ENCODE assay signal across 9 cellular contexts in the genomic region with DNA sequence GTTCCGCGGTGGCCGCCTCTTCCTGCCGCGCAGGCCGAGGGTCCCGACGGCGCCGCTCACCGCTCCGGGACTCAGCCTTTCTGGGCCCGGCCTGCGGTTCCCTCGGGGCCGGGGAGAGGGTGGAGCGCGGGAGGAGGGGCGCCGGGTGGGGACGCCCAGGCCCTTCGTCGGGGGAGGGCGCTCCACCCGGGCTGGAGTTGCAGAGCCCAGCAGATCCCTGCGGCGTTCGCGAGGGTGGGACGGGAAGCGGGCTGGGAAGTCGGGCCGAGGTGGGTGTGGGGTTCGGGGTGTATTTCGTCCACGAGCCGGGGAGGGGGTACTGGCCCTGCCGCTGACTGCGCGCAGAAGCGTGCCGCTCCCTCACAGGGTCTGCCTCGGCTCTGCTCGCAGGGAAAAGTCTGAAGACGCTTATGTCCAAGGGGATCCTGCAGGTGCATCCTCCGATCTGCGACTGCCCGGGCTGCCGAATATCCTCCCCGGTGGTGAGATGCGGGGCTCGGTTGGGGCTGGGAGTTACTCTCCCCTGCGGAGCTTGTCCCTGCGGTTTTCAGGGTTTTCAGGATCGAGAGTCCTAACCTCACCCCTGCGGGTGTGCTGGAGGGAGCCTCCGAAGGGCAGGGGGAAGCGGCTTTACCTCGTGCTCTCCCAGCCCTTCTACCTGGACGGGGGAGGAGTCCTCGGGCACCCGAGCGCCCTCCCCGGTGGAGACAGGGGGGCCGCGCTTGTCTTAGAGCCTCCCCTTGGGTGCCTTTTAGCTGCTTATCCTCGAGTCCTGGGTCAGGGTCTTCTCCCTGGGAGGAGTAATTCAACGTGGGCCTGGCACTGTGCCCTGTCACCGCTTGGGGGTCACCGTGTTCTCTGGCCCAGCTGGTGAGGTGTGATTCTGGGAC. TPM values are rescaled to one million over a fixed set of nuclear protein-coding genes. Genes with fewer than 3 reads are reported as not detected.
A peak's percentile ranks its signal among the peaks of the same experiment; 100 is the strongest.
DNase-seq lines count a peak whose midpoint lies in the region; ATAC-seq and TF ChIP-seq lines count a peak whose summit lies in the region.
"Had no signal": no experiment of that assay in that cellular context is flagged by ENCODE, and none has a peak within 500 bp of the region (broad histone marks: within the 10 kb centered on the region; RNA-seq: fewer than 3 reads in every experiment).

No MANE protein-coding gene starts in this region.

- DNase-seq in AG09319 (ENCODE audit: extremely low read depth, low read depth): no peak
- peak; percentile 68 for DNase-seq in astrocyte of the hippocampus (ENCODE audit: low read depth, low spot score)
- no peak for DNase-seq in mesendoderm
- DNase-seq in NK-92 (lab: John Stamatoyannopoulos, UW; ENCODE audit: unreplicated experiment): no peak
- no peak for DNase-seq in cortex of kidney (lab: John Stamatoyannopoulos, UW)
- DNase-seq in stimulated activated CD4-positive, alpha-beta T cell treated with anti-CD3 and anti-CD28 coated beads, Interleukin-1b, Interleukin-23, amount 100 ng/mL, for 48 hours: no peak

- H3K9ac ChIP-seq in mesendoderm (ENCODE audit: low read length): peak overlapping the region; percentile 68

- H3K27ac ChIP-seq in HEK293 (ENCODE audit: extremely low read depth, low read depth, low read length) (peak overlapping the region; percentile 99), mesendoderm (ENCODE audit: low read depth, low read length) (no peak overlapping the region)
- H3K27ac ChIP-seq: skin epidermis had no signal

- TF ChIP-seq CTCF in AG09319 (IDR thresholded peaks at IDR 0.05; ENCODE audit: low read depth, low read length) (peak; percentile 10; the same call in 1 of the 2 replicates), HEK293 (tag by site-specific recombination; IDR thresholded peaks at IDR 0.05) (peak; percentile 89)

- WGBS in mesendoderm (ENCODE audit: extremely low coverage, insufficient coverage, low lambda C conversion rate): no CpG with 5 or more reads among the region's 70 CpGs

- no peak overlapping the region for H2BK120ac ChIP-seq in mesendoderm (ENCODE audit: low read depth, low read length)

- H2BK15ac ChIP-seq in mesendoderm (replicated peaks; ENCODE audit: low read depth): no peak overlapping the region

- no peak overlapping the region for H2AK5ac ChIP-seq in mesendoderm (ENCODE audit: low read length)

- CTCF ChIA-PET in HEK293 (lab: Yijun Ruan, JAX): interaction anchor here (0.6 to 1.7 kb wide), 7 partner anchors 12 to 138 kb away, joined by 3 to 8 read pairs (median 5); no protein-coding TSS in a partner anchor

- peaks cover 11% of the 10 kb centered on the region for H3K79me1 ChIP-seq in mesendoderm (ENCODE audit: low read length)

- H3K23ac ChIP-seq in mesendoderm (ENCODE audit: low read length): no peak overlapping the region

- H3K27me3 ChIP-seq in mesendoderm (ENCODE audit: insufficient read depth, low read length, poor library complexity): peaks cover 7% of the 10 kb centered on the region

- H3K4me3 ChIP-seq in HEK293 (ENCODE audit: low read depth, low read length) (peak overlapping the region; percentile 57), mesendoderm (ENCODE audit: low read length) (peak overlapping the region; percentile 55)

- ATAC-seq in HG02840 (IDR thresholded peaks at IDR 0.05; ENCODE audit: low FRiP score, unreplicated experiment): no peak

- peak overlapping the region; percentile 75 for H3K4ac ChIP-seq in mesendoderm (ENCODE audit: low read depth, low read length)

- H4K5ac ChIP-seq in mesendoderm (ENCODE audit: low read length): no peak overlapping the region

- H4K8ac ChIP-seq in mesendoderm (ENCODE audit: low read depth, low read length): no peak overlapping the region

- H3K36me3 ChIP-seq in HEK293 (ENCODE audit: control insufficient read depth in 2 of 2, insufficient read depth in 1 of 2, low read length in 2 of 2): peaks cover 0 to 68% of the 10 kb centered on the region in 2 experiments; a peak in 1 of 3 replicates
- peaks cover 3% of the 10 kb centered on the region for H3K36me3 ChIP-seq in mesendoderm (ENCODE audit: control insufficient read depth, insufficient read depth, low read length)

- POLR2A ChIA-PET in HEK293 (lab: Yijun Ruan, JAX): interaction anchor here (1.0 to 1.8 kb wide), 4 partner anchors 9 to 30 kb away, joined by 3 to 7 read pairs (median 3); no protein-coding TSS in a partner anchor

- H3K18ac ChIP-seq in mesendoderm (ENCODE audit: low read length): no peak overlapping the region

- no peak overlapping the region for H2BK5ac ChIP-seq in mesendoderm (ENCODE audit: low read length)

- H3K79me2 ChIP-seq in mesendoderm (ENCODE audit: control insufficient read depth, insufficient read depth, low read length): no peaks in the 10 kb centered on the region

- peak overlapping the region; percentile 73 for H3K4me2 ChIP-seq in mesendoderm (ENCODE audit: low read length)

- H3K56ac ChIP-seq in mesendoderm (ENCODE audit: low read length): peak overlapping the region; percentile 87

- no peaks in the 10 kb centered on the region for H3K9me3 ChIP-seq in HEK293 (ENCODE audit: control insufficient read depth, insufficient read depth, low read depth, low read length)

- peaks cover 5% of the 10 kb centered on the region for H3K4me1 ChIP-seq in HEK293 (ENCODE audit: control insufficient read depth, insufficient read depth, low read length)
- H3K4me1 ChIP-seq in mesendoderm (ENCODE audit: control insufficient read depth, low read depth, low read length): peaks cover 8% of the 10 kb centered on the region

TF ChIP-seq in HEK293, 187 proteins besides CTCF, POLR2A, EP300 and RAD21 (continues in another document):
- TF ChIP-seq ZNF18 (tag by site-specific recombination; IDR thresholded peaks at IDR 0.05): no peak
- TF ChIP-seq, protein P1, sequence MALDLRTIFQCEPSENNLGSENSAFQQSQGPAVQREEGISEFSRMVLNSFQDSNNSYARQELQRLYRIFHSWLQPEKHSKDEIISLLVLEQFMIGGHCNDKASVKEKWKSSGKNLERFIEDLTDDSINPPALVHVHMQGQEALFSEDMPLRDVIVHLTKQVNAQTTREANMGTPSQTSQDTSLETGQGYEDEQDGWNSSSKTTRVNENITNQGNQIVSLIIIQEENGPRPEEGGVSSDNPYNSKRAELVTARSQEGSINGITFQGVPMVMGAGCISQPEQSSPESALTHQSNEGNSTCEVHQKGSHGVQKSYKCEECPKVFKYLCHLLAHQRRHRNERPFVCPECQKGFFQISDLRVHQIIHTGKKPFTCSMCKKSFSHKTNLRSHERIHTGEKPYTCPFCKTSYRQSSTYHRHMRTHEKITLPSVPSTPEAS (tag by site-specific recombination; IDR thresholded peaks at IDR 0.05): no peak
- no peak for TF ChIP-seq ZNF10 (tag by site-specific recombination; IDR thresholded peaks at IDR 0.05)
- TF ChIP-seq, protein P2, sequence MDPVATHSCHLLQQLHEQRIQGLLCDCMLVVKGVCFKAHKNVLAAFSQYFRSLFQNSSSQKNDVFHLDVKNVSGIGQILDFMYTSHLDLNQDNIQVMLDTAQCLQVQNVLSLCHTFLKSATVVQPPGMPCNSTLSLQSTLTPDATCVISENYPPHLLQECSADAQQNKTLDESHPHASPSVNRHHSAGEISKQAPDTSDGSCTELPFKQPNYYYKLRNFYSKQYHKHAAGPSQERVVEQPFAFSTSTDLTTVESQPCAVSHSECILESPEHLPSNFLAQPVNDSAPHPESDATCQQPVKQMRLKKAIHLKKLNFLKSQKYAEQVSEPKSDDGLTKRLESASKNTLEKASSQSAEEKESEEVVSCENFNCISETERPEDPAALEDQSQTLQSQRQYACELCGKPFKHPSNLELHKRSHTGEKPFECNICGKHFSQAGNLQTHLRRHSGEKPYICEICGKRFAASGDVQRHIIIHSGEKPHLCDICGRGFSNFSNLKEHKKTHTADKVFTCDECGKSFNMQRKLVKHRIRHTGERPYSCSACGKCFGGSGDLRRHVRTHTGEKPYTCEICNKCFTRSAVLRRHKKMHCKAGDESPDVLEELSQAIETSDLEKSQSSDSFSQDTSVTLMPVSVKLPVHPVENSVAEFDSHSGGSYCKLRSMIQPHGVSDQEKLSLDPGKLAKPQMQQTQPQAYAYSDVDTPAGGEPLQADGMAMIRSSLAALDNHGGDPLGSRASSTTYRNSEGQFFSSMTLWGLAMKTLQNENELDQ (tag by site-specific recombination; IDR thresholded peaks at IDR 0.05; ENCODE audit: low read depth): no peak
- TF ChIP-seq ZNF792 (tag by site-specific recombination; IDR thresholded peaks at IDR 0.05): no peak
- TF ChIP-seq MYNN (tag by site-specific recombination; IDR thresholded peaks at IDR 0.05; ENCODE audit: borderline replicate concordance): no peak
- peak; percentile 69; the same call in 1 of the 2 replicates for TF ChIP-seq KLF7 (tag by site-specific recombination; IDR thresholded peaks at IDR 0.05; ENCODE audit: borderline replicate concordance)
- no peak for TF ChIP-seq ELK4 (IDR thresholded peaks at IDR 0.05; ENCODE audit: borderline replicate concordance, low read depth, low read length)

RNA-seq across cellular contexts. Expression of gene SAMD11, which starts 2.1 kb away (rescaled TPM):
- polyA plus RNA-seq in mesendoderm (2013, experiment 1 of 2): 2.7 TPM
- polyA plus RNA-seq in mesendoderm (2013, experiment 2 of 2): 2.2 TPM

RNA-seq across cellular contexts. Expression of gene NOC2L, which starts 33.3 kb away (rescaled TPM):
- polyA plus RNA-seq in mesendoderm (2013, experiment 1 of 2): 80.8 TPM
- polyA plus RNA-seq in mesendoderm (2013, experiment 2 of 2): 79.8 TPM

RNA-seq across cellular contexts. Expression of gene KLHL17, which starts 34.6 kb away (rescaled TPM):
- 10.4 TPM for polyA plus RNA-seq in mesendoderm (2013, experiment 1 of 2)
- 10.3 TPM for polyA plus RNA-seq in mesendoderm (2013, experiment 2 of 2)

RNA-seq across cellular contexts. Expression of gene PLEKHN1, which starts 40.5 kb away (rescaled TPM):
- polyA plus RNA-seq in mesendoderm (2013, experiment 1 of 2): 0.20 TPM
- 0.28 TPM for polyA plus RNA-seq in mesendoderm (2013, experiment 2 of 2)

RNA-seq across cellular contexts. Expression of gene PERM1, which starts 56.1 kb away (rescaled TPM):
- not detected for polyA plus RNA-seq in mesendoderm (2013, experiment 1 of 2)
- not detected for polyA plus RNA-seq in mesendoderm (2013, experiment 2 of 2)
